ENCODE assay signal across 15 cellular contexts in the genomic region with DNA sequence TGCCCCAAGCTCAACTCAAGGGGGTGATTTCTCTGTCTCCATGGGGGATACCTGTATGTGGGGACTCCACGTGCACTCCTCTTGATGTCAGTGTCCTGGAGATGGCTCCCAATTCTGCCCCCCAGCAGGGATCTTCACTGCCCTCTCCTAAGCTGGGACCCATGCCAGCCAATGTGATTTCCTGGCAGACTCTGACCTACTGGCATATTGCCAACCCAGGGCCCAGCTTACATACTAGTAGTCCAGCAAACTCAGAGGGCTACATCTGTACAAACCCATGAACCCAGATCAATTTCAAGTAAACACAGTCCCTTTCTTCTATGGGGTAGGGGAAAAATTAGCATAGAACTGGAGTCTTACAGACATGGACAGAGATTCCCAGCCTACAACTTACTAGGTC. TPM values are rescaled to one million over a fixed set of nuclear protein-coding genes. Genes with fewer than 3 reads are reported as not detected.
DNase-seq lines count a peak whose midpoint lies in the region; ATAC-seq, FAIRE-seq and TF ChIP-seq lines count a peak whose summit lies in the region.
"Had no signal": no experiment of that assay in that cellular context is flagged by ENCODE, and none has a peak within 500 bp of the region (broad histone marks: within the 10 kb centered on the region; RNA-seq: fewer than 3 reads in every experiment).

No MANE protein-coding gene starts in this region.

- H3K9me3 ChIP-seq in right atrium auricular region (no peaks in the 10 kb centered on the region), stomach (no peaks in the 10 kb centered on the region)

- no peak for TF ChIP-seq EP300 in stomach (IDR thresholded peaks at IDR 0.05)

- no peak overlapping the region for H3K27ac Mint-ChIP-seq in WTC11
- H3K27ac Mint-ChIP-seq: CD4-positive, CD25-positive, alpha-beta regulatory T cell; nephron had no signal

- H3K4me1 Mint-ChIP-seq in WTC11: peaks cover 18% of the 10 kb centered on the region
- H3K4me1 Mint-ChIP-seq: CD4-positive, CD25-positive, alpha-beta regulatory T cell had no signal

- H3K27ac ChIP-seq in right atrium auricular region: peak overlapping the region; percentile 52 to 90
- peak overlapping the region in 4 of 5 donors; percentile 18 to 91 (median 64) for H3K27ac ChIP-seq in stomach
- H3K27ac ChIP-seq: GM23248, RWPE1 had no signal

- intact Hi-C loops in stomach (cut with DNase I; ENCODE audit: low total_unique reads): no loop called here

- H3K4me3 ChIP-seq in right atrium auricular region (no peak overlapping the region), stomach (no peak overlapping the region)
- H3K4me3 ChIP-seq: GM23248 had no signal

- no peak for FAIRE-seq in H54 (lab: Jason Lieb, UNC)

- DNase-seq in M059J (ENCODE audit: low read depth) (peak; percentile 15), amniotic epithelial cell (ENCODE audit: low read depth) (peak; percentile 17), right atrium auricular region (ENCODE audit: low spot score) (peak; percentile 75), stomach (peak; percentile 76), H54 (ENCODE audit: insufficient read length, low spot score) (no peak), WTC11 (ENCODE audit: low spot score) (no peak)
- DNase-seq: activated CD8-positive, alpha-beta memory T cell treated with anti-CD3 and anti-CD28 coated beads, Interleukin-2, amount 50 U/mL, for 48 hours; CD4-positive, CD25-positive, alpha-beta regulatory T cell; GM23248; NCI-H1930; stimulated activated CD4-positive, alpha-beta T cell treated with anti-CD3 and anti-CD28 coated beads, Interleukin-15, amount 100 ng/mL, for 24 hours had no signal

- H3K27me3 ChIP-seq in right atrium auricular region (no peaks in the 10 kb centered on the region), stomach (no peaks in the 10 kb centered on the region)

- CTCF ChIA-PET in WTC11 (lab: Charles Lee): no interaction called here

- no peak for TF ChIP-seq CTCF in right atrium auricular region (IDR thresholded peaks at IDR 0.05)
- no peak for TF ChIP-seq CTCF in stomach (IDR thresholded peaks at IDR 0.05)
- TF ChIP-seq CTCF in WTC11 (IDR thresholded peaks at IDR 0.05): no peak

- POLR2A ChIA-PET in WTC11 (lab: Charles Lee): no interaction called here

- WGBS in stomach, 5 donors: 77 to 100% (median 91%) methylated on average over 1 of the region's 1 CpG

- H3K36me3 ChIP-seq in right atrium auricular region (peaks cover 42% of the 10 kb centered on the region), stomach (no peaks in the 10 kb centered on the region)

- no peaks in the 10 kb centered on the region for H3K9me3 Mint-ChIP-seq in WTC11
- H3K9me3 Mint-ChIP-seq: nephron had no signal

- H3K4me1 ChIP-seq in right atrium auricular region (peaks cover 0 to 52% of the 10 kb centered on the region in 2 donors), stomach (peaks cover 3 to 60% (median 23%) of the 10 kb centered on the region in 4 donors)

- no peaks in the 10 kb centered on the region for H3K27me3 Mint-ChIP-seq in WTC11 (ENCODE audit: low read depth)

- no peak overlapping the region for H3K4me3 Mint-ChIP-seq in WTC11
- H3K4me3 Mint-ChIP-seq: CD4-positive, CD25-positive, alpha-beta regulatory T cell; nephron had no signal

- TF ChIP-seq POLR2A in stomach (IDR thresholded peaks at IDR 0.05) (no peak), H54 (IDR thresholded peaks at IDR 0.05; ENCODE audit: low read depth, low read length) (no peak)

- no peaks in the 10 kb centered on the region for H3K36me3 Mint-ChIP-seq in WTC11
- H3K36me3 Mint-ChIP-seq: CD4-positive, CD25-positive, alpha-beta regulatory T cell had no signal

- ATAC-seq in HG02852 (IDR thresholded peaks at IDR 0.05; ENCODE audit: unreplicated experiment): no peak
- no peak for ATAC-seq in GM18907 (IDR thresholded peaks at IDR 0.05; ENCODE audit: unreplicated experiment)
- ATAC-seq in WTC11: no peak

TF ChIP-seq in WTC11, 78 proteins besides CTCF, POLR2A, EP300 and RAD21 (continues in another document):
- TF ChIP-seq, protein P1, sequence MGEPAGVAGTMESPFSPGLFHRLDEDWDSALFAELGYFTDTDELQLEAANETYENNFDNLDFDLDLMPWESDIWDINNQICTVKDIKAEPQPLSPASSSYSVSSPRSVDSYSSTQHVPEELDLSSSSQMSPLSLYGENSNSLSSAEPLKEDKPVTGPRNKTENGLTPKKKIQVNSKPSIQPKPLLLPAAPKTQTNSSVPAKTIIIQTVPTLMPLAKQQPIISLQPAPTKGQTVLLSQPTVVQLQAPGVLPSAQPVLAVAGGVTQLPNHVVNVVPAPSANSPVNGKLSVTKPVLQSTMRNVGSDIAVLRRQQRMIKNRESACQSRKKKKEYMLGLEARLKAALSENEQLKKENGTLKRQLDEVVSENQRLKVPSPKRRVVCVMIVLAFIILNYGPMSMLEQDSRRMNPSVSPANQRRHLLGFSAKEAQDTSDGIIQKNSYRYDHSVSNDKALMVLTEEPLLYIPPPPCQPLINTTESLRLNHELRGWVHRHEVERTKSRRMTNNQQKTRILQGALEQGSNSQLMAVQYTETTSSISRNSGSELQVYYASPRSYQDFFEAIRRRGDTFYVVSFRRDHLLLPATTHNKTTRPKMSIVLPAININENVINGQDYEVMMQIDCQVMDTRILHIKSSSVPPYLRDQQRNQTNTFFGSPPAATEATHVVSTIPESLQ (CRISPR knock-in tag; IDR thresholded peaks at IDR 0.05): no peak
- TF ChIP-seq RELA (CRISPR knock-in tag; IDR thresholded peaks at IDR 0.05; ENCODE audit: borderline replicate concordance): no peak
- TF ChIP-seq, protein P2, sequence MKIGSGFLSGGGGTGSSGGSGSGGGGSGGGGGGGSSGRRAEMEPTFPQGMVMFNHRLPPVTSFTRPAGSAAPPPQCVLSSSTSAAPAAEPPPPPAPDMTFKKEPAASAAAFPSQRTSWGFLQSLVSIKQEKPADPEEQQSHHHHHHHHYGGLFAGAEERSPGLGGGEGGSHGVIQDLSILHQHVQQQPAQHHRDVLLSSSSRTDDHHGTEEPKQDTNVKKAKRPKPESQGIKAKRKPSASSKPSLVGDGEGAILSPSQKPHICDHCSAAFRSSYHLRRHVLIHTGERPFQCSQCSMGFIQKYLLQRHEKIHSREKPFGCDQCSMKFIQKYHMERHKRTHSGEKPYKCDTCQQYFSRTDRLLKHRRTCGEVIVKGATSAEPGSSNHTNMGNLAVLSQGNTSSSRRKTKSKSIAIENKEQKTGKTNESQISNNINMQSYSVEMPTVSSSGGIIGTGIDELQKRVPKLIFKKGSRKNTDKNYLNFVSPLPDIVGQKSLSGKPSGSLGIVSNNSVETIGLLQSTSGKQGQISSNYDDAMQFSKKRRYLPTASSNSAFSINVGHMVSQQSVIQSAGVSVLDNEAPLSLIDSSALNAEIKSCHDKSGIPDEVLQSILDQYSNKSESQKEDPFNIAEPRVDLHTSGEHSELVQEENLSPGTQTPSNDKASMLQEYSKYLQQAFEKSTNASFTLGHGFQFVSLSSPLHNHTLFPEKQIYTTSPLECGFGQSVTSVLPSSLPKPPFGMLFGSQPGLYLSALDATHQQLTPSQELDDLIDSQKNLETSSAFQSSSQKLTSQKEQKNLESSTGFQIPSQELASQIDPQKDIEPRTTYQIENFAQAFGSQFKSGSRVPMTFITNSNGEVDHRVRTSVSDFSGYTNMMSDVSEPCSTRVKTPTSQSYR (CRISPR knock-in tag; IDR thresholded peaks at IDR 0.05): no peak
- TF ChIP-seq, protein P3, sequence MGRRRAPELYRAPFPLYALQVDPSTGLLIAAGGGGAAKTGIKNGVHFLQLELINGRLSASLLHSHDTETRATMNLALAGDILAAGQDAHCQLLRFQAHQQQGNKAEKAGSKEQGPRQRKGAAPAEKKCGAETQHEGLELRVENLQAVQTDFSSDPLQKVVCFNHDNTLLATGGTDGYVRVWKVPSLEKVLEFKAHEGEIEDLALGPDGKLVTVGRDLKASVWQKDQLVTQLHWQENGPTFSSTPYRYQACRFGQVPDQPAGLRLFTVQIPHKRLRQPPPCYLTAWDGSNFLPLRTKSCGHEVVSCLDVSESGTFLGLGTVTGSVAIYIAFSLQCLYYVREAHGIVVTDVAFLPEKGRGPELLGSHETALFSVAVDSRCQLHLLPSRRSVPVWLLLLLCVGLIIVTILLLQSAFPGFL (CRISPR knock-in tag; IDR thresholded peaks at IDR 0.05; ENCODE audit: borderline replicate concordance): no peak
- TF ChIP-seq OVOL2 (CRISPR knock-in tag; IDR thresholded peaks at IDR 0.05; ENCODE audit: borderline replicate concordance): no peak
- TF ChIP-seq NFATC4 (CRISPR knock-in tag; IDR thresholded peaks at IDR 0.05): no peak
- TF ChIP-seq, protein P4, sequence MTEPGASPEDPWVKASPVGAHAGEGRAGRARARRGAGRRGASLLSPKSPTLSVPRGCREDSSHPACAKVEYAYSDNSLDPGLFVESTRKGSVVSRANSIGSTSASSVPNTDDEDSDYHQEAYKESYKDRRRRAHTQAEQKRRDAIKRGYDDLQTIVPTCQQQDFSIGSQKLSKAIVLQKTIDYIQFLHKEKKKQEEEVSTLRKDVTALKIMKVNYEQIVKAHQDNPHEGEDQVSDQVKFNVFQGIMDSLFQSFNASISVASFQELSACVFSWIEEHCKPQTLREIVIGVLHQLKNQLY (CRISPR knock-in tag; IDR thresholded peaks at IDR 0.05): no peak
- no peak for TF ChIP-seq TEAD1 (CRISPR knock-in tag; IDR thresholded peaks at IDR 0.05)
- no peak for TF ChIP-seq ZBTB21 (CRISPR knock-in tag; IDR thresholded peaks at IDR 0.05; ENCODE audit: borderline replicate concordance)
- no peak for TF ChIP-seq SP1 (CRISPR knock-in tag; conservative IDR thresholded peaks at IDR 0.05)
- no peak for TF ChIP-seq NR1H2 (CRISPR knock-in tag; IDR thresholded peaks at IDR 0.05)

RNA-seq across cellular contexts. Expression of a gene that starts 26.2 kb away (rescaled TPM):
- 22.4 and 29.1 TPM in 2 replicates for total RNA-seq in M059J (2014; rRNA removed; shearing (Covaris generic))
- total RNA-seq in right atrium auricular region: 10 to 100 TPM; 28.6 to 41.2 TPM
- total RNA-seq in stomach: 100 to 1,000 TPM in 1 of 5 donors, 10 to 100 TPM in 4; 18.3 to 104 (median 35.3) TPM
- 1 to 10 TPM; 5.8 to 6.5 (median 5.9) TPM for polyA plus RNA-seq in stomach
- 99.7 to 107 TPM (median 104 TPM) in 3 replicates for total RNA-seq in WTC11 (2021)

Comparison
In these comparisons a context has a peak if more than half of its experiments do, and no peak if none do; other contexts are left out.
1. DNase-seq: peak in M059J (single experiment), amniotic epithelial cell (single experiment), right atrium auricular region (single experiment) and stomach (single experiment); none in H54 (single experiment) and WTC11 (single experiment).